Comparison of ENCODE assay signal across 38 cellular contexts in genomic region chr19:17165715-17166114, GRCh38.
"Had no signal": no experiment of that assay in that cellular context is flagged by ENCODE, and none has a peak within 500 bp of the region (broad histone marks: within the 10 kb centered on the region; RNA-seq: fewer than 3 reads in every experiment).

No MANE protein-coding gene starts in this region.

- H3K27me3 Mint-ChIP-seq: activated naive CD4-positive, alpha-beta T cell treated with anti-CD3 and anti-CD28 coated beads, Interleukin-2, amount 10 ng/mL, durations not matched to agents 7 days and 5 days; activated naive CD8-positive, alpha-beta T cell; activated naive CD8-positive, alpha-beta T cell treated with anti-CD3 and anti-CD28 coated beads, Interleukin-2, amount 10 ng/mL, durations not matched to agents 7 days and 5 days; activated naive CD8-positive, alpha-beta T cell treated with anti-CD3 and anti-CD28 coated beads, Interleukin-2, amount 50 U/mL, for 24 hours; activated T-cell treated with anti-CD3 and anti-CD28 coated beads, Interleukin-2, amount 50 U/mL, for 24 hours; activated T-helper 17 cell treated with anti-CD3 and anti-CD28 coated beads, Interleukin-2, amount 50 U/mL, for 72 hours; brain; central memory CD8-positive, alpha-beta T cell had no signal

- H3K9me3 Mint-ChIP-seq: activated naive CD8-positive, alpha-beta T cell treated with anti-CD3 and anti-CD28 coated beads, Interleukin-2, amount 10 ng/mL, durations not matched to agents 7 days and 5 days; activated naive CD8-positive, alpha-beta T cell treated with anti-CD3 and anti-CD28 coated beads, Interleukin-2, amount 50 U/mL, for 24 hours; activated T-cell treated with anti-CD3 and anti-CD28 coated beads, Interleukin-2, amount 50 U/mL, for 4 hours; activated T-helper 1 cell treated with anti-CD3 and anti-CD28 coated beads, Interleukin-12 subunit alpha, Interleukin-12 subunit beta, Interleukin-2, Interleukin-4 antibody, amounts not matched to agents 30 ng/mL and 10 ng/mL and 1 ng/mL, durations not matched to agents 14 hours and 24 hours and 36 hours; activated T-helper 17 cell treated with anti-CD3 and anti-CD28 coated beads, Interleukin-2, amount 50 U/mL, for 72 hours; central memory CD8-positive, alpha-beta T cell had no signal

- H3K4me3 ChIP-seq: adrenal gland, ascending aorta, body of pancreas, breast epithelium, cardiac muscle cell had no signal

- DNase-seq: activated effector memory CD4-positive, alpha-beta T cell treated with anti-CD3 and anti-CD28 coated beads, Interleukin-2, amount 50 U/mL, for 16 hours; activated effector memory CD4-positive, alpha-beta T cell treated with Interleukin-2 at 50 U/mL for 16 hours; activated gamma-delta T cell; activated gamma-delta T cell treated with Interleukin-2 at 50 U/mL for 16 hours; activated naive CD4-positive, alpha-beta T cell; activated naive CD4-positive, alpha-beta T cell treated with anti-CD3 and anti-CD28 coated beads, Interleukin-2, amount 10 ng/mL, durations not matched to agents 7 days and 5 days; activated naive CD4-positive, alpha-beta T cell treated with anti-CD3 and anti-CD28 coated beads, Interleukin-2, amount 50 U/mL, for 16 hours; activated naive CD4-positive, alpha-beta T cell treated with Interleukin-2 at 50 U/mL for 16 hours; activated naive CD8-positive, alpha-beta T cell treated with anti-CD3 and anti-CD28 coated beads, Interleukin-2, amount 10 ng/mL, durations not matched to agents 7 days and 5 days; activated naive CD8-positive, alpha-beta T cell treated with anti-CD3 and anti-CD28 coated beads, Interleukin-2, amount 50 U/mL, for 24 hours; activated T-cell treated with anti-CD3 and anti-CD28 coated beads for 4 hours; activated T-cell treated with anti-CD3 and anti-CD28 coated beads, Interleukin-2, amount 50 U/mL, for 1 hour; activated T-cell treated with anti-CD3 and anti-CD28 coated beads, Interleukin-2, amount 50 U/mL, for 24 hours; activated T-cell treated with anti-CD3 and anti-CD28 coated beads, Interleukin-2, amount 50 U/mL, for 4 hours; activated T-cell treated with anti-CD3 and anti-CD28 coated beads, Interleukin-2, amount 50 U/mL, for 48 hours; activated T-cell treated with anti-CD3 and anti-CD28 coated beads, Interleukin-2, amount 50 U/mL, for 72 hours; adrenal gland; amniotic stem cell; amygdala; anterior cingulate cortex; aorta; body of pancreas; brain microvascular endothelial cell; caudate nucleus; central memory CD4-positive, alpha-beta T cell; cerebellar nuclear complex had no signal

- FAIRE-seq: astrocyte, bronchial epithelial cell had no signal

- H3K27ac Mint-ChIP-seq: activated naive CD4-positive, alpha-beta T cell treated with anti-CD3 and anti-CD28 coated beads, Interleukin-2, amount 10 ng/mL, durations not matched to agents 7 days and 5 days; activated naive CD4-positive, alpha-beta T cell treated with anti-CD3 and anti-CD28 coated beads, Interleukin-2, amount 50 U/mL, for 72 hours; activated naive CD8-positive, alpha-beta T cell; activated naive CD8-positive, alpha-beta T cell treated with anti-CD3 and anti-CD28 coated beads, Interleukin-2, amount 10 ng/mL, durations not matched to agents 7 days and 5 days; activated naive CD8-positive, alpha-beta T cell treated with anti-CD3 and anti-CD28 coated beads, Interleukin-2, amount 50 U/mL, for 24 hours; activated T-cell treated with anti-CD3 and anti-CD28 coated beads, Interleukin-2, amount 50 U/mL, for 24 hours; activated T-cell treated with anti-CD3 and anti-CD28 coated beads, Interleukin-2, amount 50 U/mL, for 72 hours; activated T-helper 1 cell treated with anti-CD3 and anti-CD28 coated beads, Interleukin-12 subunit alpha, Interleukin-12 subunit beta, Interleukin-2, Interleukin-4 antibody, amounts not matched to agents 30 ng/mL and 10 ng/mL and 1 ng/mL, durations not matched to agents 14 hours and 24 hours and 36 hours; activated T-helper 17 cell treated with anti-CD3 and anti-CD28 coated beads, Interleukin-2, amount 50 U/mL, for 72 hours; activated T-helper 2 cell treated with anti-CD3 and anti-CD28 coated beads, Interferon-gamma antibody, Interleukin-2, Interleukin-4, amounts not matched to agents 10 μg/mL and 5 μg/mL and 100 μg/mL, durations not matched to agents 14 hours and 24 hours and 36 hours; brain had no signal

- H3K4me3 Mint-ChIP-seq: activated naive CD4-positive, alpha-beta T cell treated with anti-CD3 and anti-CD28 coated beads, Interleukin-2, amount 10 ng/mL, durations not matched to agents 7 days and 5 days; activated naive CD8-positive, alpha-beta T cell; activated naive CD8-positive, alpha-beta T cell treated with anti-CD3 and anti-CD28 coated beads, Interleukin-2, amount 10 ng/mL, durations not matched to agents 7 days and 5 days; activated naive CD8-positive, alpha-beta T cell treated with anti-CD3 and anti-CD28 coated beads, Interleukin-2, amount 50 U/mL, for 24 hours; activated T-cell treated with anti-CD3 and anti-CD28 coated beads, Interleukin-2, amount 50 U/mL, for 24 hours; activated T-cell treated with anti-CD3 and anti-CD28 coated beads, Interleukin-2, amount 50 U/mL, for 4 hours; activated T-cell treated with anti-CD3 and anti-CD28 coated beads, Interleukin-2, amount 50 U/mL, for 72 hours; activated T-helper 1 cell treated with anti-CD3 and anti-CD28 coated beads, Interleukin-12 subunit alpha, Interleukin-12 subunit beta, Interleukin-2, Interleukin-4 antibody, amounts not matched to agents 30 ng/mL and 10 ng/mL and 1 ng/mL, durations not matched to agents 14 hours and 24 hours and 36 hours; activated T-helper 17 cell treated with anti-CD3 and anti-CD28 coated beads, Interleukin-2, amount 50 U/mL, for 72 hours; brain; central memory CD8-positive, alpha-beta T cell had no signal

- H3K4me1 ChIP-seq: adrenal gland, ascending aorta, body of pancreas, breast epithelium had no signal

- H3K27me3 ChIP-seq: adrenal gland, ascending aorta, body of pancreas, brain microvascular endothelial cell, breast epithelium, cardiac muscle cell had no signal

- H3K9me3 ChIP-seq: adrenal gland, ascending aorta, body of pancreas, breast epithelium had no signal

- H3K27ac ChIP-seq: adrenal gland, ascending aorta, body of pancreas, brain microvascular endothelial cell, breast epithelium, cardiac muscle cell had no signal

- ATAC-seq: activated naive CD4-positive, alpha-beta T cell treated with anti-CD3 and anti-CD28 coated beads, Interleukin-2, amount 50 U/mL, for 72 hours; activated naive CD8-positive, alpha-beta T cell treated with anti-CD3 and anti-CD28 coated beads, Interleukin-2, amount 50 U/mL, for 24 hours; activated T-cell treated with anti-CD3 and anti-CD28 coated beads, Interleukin-2, amount 50 U/mL, for 4 hours; activated T-cell treated with anti-CD3 and anti-CD28 coated beads, Interleukin-2, amount 50 U/mL, for 72 hours; activated T-helper 17 cell treated with anti-CD3 and anti-CD28 coated beads, Interleukin-2, amount 50 U/mL, for 72 hours; body of pancreas had no signal

- H3K4me1 Mint-ChIP-seq: activated naive CD4-positive, alpha-beta T cell treated with anti-CD3 and anti-CD28 coated beads, Interleukin-2, amount 10 ng/mL, durations not matched to agents 7 days and 5 days; activated naive CD8-positive, alpha-beta T cell treated with anti-CD3 and anti-CD28 coated beads, Interleukin-2, amount 10 ng/mL, durations not matched to agents 7 days and 5 days; activated T-helper 17 cell treated with anti-CD3 and anti-CD28 coated beads, Interleukin-2, amount 50 U/mL, for 72 hours; brain had no signal
